In the genomic region with DNA sequence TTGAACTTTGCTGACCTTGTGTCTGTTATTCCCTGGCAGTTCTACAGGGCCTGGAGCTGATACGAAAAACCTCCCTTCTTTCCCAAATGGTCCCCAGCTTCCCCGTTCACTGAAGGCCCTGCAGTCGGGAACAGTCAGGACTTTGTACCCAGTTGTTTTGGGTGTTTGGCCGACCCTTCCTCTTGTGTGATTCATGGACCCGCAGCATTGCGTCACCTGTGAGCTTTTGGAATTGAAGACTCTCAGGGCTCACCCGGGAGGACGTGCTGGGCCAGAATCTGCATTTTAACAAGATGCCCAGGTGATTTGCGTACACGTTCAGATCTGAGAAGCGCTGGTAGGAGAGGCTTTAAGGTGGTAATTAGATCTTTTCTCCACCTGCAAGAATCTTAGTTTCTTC, we compare ENCODE assay signal across 1 cellular context.
A peak's percentile ranks its signal among the peaks of the same experiment; 100 is the strongest.
TF ChIP-seq lines count a peak whose summit lies in the region.
"Not testable (repeated sequence)": the region's sequence is repeated elsewhere in the genome, so short reads cannot be mapped to it uniquely, and the experiment has no call there.

No MANE protein-coding gene starts in this region.

TF ChIP-seq in HepG2, 621 proteins besides CTCF, POLR2A, EP300 and RAD21 (continued from another document):
- TF ChIP-seq, protein P1, sequence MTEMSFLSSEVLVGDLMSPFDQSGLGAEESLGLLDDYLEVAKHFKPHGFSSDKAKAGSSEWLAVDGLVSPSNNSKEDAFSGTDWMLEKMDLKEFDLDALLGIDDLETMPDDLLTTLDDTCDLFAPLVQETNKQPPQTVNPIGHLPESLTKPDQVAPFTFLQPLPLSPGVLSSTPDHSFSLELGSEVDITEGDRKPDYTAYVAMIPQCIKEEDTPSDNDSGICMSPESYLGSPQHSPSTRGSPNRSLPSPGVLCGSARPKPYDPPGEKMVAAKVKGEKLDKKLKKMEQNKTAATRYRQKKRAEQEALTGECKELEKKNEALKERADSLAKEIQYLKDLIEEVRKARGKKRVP (CRISPR knock-in tag; IDR thresholded peaks at IDR 0.05): 0 out of 4 replicates have a peak, but pooled peaks of 1 of the 2 experiments have one; percentile 48
- peak; percentile 81 for TF ChIP-seq FOSL2 (CRISPR knock-in tag; IDR thresholded peaks at IDR 0.05)
- not testable (repeated sequence) for TF ChIP-seq HNF4G (IDR thresholded peaks at IDR 0.05; ENCODE audit: borderline replicate concordance, low read depth, low read length); LCORL (IDR thresholded peaks at IDR 0.05)
- peak; percentile 53; the same call in 1 of the 2 replicates for TF ChIP-seq HNF4G (CRISPR knock-in tag; IDR thresholded peaks at IDR 0.05; ENCODE audit: borderline replicate concordance, low read depth)
- TF ChIP-seq CEBPB (IDR thresholded peaks at IDR 0.05; ENCODE audit: borderline replicate concordance, low read depth, low read length): peak; percentile 37; the same call in 1 of the 2 replicates
- TF ChIP-seq SALL1 (CRISPR knock-in tag; IDR thresholded peaks at IDR 0.05): peak; percentile 46
- TF ChIP-seq, protein P2, sequence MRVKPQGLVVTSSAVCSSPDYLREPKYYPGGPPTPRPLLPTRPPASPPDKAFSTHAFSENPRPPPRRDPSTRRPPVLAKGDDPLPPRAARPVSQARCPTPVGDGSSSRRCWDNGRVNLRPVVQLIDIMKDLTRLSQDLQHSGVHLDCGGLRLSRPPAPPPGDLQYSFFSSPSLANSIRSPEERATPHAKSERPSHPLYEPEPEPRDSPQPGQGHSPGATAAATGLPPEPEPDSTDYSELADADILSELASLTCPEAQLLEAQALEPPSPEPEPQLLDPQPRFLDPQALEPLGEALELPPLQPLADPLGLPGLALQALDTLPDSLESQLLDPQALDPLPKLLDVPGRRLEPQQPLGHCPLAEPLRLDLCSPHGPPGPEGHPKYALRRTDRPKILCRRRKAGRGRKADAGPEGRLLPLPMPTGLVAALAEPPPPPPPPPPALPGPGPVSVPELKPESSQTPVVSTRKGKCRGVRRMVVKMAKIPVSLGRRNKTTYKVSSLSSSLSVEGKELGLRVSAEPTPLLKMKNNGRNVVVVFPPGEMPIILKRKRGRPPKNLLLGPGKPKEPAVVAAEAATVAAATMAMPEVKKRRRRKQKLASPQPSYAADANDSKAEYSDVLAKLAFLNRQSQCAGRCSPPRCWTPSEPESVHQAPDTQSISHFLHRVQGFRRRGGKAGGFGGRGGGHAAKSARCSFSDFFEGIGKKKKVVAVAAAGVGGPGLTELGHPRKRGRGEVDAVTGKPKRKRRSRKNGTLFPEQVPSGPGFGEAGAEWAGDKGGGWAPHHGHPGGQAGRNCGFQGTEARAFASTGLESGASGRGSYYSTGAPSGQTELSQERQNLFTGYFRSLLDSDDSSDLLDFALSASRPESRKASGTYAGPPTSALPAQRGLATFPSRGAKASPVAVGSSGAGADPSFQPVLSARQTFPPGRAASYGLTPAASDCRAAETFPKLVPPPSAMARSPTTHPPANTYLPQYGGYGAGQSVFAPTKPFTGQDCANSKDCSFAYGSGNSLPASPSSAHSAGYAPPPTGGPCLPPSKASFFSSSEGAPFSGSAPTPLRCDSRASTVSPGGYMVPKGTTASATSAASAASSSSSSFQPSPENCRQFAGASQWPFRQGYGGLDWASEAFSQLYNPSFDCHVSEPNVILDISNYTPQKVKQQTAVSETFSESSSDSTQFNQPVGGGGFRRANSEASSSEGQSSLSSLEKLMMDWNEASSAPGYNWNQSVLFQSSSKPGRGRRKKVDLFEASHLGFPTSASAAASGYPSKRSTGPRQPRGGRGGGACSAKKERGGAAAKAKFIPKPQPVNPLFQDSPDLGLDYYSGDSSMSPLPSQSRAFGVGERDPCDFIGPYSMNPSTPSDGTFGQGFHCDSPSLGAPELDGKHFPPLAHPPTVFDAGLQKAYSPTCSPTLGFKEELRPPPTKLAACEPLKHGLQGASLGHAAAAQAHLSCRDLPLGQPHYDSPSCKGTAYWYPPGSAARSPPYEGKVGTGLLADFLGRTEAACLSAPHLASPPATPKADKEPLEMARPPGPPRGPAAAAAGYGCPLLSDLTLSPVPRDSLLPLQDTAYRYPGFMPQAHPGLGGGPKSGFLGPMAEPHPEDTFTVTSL (CRISPR knock-in tag; IDR thresholded peaks at IDR 0.05; ENCODE audit: borderline replicate concordance): peak; percentile 37; the same call in 1 of the 2 replicates
- TF ChIP-seq, protein P3, sequence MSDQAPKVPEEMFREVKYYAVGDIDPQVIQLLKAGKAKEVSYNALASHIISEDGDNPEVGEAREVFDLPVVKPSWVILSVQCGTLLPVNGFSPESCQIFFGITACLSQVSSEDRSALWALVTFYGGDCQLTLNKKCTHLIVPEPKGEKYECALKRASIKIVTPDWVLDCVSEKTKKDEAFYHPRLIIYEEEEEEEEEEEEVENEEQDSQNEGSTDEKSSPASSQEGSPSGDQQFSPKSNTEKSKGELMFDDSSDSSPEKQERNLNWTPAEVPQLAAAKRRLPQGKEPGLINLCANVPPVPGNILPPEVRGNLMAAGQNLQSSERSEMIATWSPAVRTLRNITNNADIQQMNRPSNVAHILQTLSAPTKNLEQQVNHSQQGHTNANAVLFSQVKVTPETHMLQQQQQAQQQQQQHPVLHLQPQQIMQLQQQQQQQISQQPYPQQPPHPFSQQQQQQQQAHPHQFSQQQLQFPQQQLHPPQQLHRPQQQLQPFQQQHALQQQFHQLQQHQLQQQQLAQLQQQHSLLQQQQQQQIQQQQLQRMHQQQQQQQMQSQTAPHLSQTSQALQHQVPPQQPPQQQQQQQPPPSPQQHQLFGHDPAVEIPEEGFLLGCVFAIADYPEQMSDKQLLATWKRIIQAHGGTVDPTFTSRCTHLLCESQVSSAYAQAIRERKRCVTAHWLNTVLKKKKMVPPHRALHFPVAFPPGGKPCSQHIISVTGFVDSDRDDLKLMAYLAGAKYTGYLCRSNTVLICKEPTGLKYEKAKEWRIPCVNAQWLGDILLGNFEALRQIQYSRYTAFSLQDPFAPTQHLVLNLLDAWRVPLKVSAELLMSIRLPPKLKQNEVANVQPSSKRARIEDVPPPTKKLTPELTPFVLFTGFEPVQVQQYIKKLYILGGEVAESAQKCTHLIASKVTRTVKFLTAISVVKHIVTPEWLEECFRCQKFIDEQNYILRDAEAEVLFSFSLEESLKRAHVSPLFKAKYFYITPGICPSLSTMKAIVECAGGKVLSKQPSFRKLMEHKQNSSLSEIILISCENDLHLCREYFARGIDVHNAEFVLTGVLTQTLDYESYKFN (CRISPR knock-in tag; conservative IDR thresholded peaks at IDR 0.05): peak; percentile 70
- peak; percentile 40; the same call in 1 of the 2 replicates for TF ChIP-seq HDAC1 (CRISPR knock-in tag; IDR thresholded peaks at IDR 0.05)
- TF ChIP-seq, protein P4, sequence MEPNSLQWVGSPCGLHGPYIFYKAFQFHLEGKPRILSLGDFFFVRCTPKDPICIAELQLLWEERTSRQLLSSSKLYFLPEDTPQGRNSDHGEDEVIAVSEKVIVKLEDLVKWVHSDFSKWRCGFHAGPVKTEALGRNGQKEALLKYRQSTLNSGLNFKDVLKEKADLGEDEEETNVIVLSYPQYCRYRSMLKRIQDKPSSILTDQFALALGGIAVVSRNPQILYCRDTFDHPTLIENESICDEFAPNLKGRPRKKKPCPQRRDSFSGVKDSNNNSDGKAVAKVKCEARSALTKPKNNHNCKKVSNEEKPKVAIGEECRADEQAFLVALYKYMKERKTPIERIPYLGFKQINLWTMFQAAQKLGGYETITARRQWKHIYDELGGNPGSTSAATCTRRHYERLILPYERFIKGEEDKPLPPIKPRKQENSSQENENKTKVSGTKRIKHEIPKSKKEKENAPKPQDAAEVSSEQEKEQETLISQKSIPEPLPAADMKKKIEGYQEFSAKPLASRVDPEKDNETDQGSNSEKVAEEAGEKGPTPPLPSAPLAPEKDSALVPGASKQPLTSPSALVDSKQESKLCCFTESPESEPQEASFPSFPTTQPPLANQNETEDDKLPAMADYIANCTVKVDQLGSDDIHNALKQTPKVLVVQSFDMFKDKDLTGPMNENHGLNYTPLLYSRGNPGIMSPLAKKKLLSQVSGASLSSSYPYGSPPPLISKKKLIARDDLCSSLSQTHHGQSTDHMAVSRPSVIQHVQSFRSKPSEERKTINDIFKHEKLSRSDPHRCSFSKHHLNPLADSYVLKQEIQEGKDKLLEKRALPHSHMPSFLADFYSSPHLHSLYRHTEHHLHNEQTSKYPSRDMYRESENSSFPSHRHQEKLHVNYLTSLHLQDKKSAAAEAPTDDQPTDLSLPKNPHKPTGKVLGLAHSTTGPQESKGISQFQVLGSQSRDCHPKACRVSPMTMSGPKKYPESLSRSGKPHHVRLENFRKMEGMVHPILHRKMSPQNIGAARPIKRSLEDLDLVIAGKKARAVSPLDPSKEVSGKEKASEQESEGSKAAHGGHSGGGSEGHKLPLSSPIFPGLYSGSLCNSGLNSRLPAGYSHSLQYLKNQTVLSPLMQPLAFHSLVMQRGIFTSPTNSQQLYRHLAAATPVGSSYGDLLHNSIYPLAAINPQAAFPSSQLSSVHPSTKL (CRISPR knock-in tag; IDR thresholded peaks at IDR 0.05): 0 out of 2 replicates have a peak, but pooled peaks have one; percentile 31
- peak; percentile 83 for TF ChIP-seq CEBPG (CRISPR knock-in tag; IDR thresholded peaks at IDR 0.05)
- peak; percentile 37; the same call in 1 of the 2 replicates for TF ChIP-seq JUND (CRISPR knock-in tag; IDR thresholded peaks at IDR 0.05)
- TF ChIP-seq LCORL (CRISPR knock-in tag; IDR thresholded peaks at IDR 0.05): peak; percentile 86
